In genomic region chr12:59283012-59283411, GRCh38 we compare ENCODE assay signal across 16 cellular contexts.
"Had no signal": no experiment of that assay in that cellular context is flagged by ENCODE, and none has a peak within 500 bp of the region (broad histone marks: within the 10 kb centered on the region; RNA-seq: fewer than 3 reads in every experiment).

No MANE protein-coding gene starts in this region.

- H3K36me3 ChIP-seq: gastroesophageal sphincter, prostate gland, tibial artery, uterus had no signal

- DNase-seq: activated CD4-positive, alpha-beta T cell treated with anti-CD3 and anti-CD28 coated beads, Interleukin-2, amount 10 ng/mL, durations not matched to agents 24 days and 14 days; activated CD4-positive, CD25-positive, alpha-beta regulatory T cell; activated CD8-positive, alpha-beta memory T cell treated with anti-CD3 and anti-CD28 coated beads, Interleukin-2, amount 50 U/mL, for 48 hours; activated gamma-delta T cell; activated T-cell treated with anti-CD3 and anti-CD28 coated beads, Interleukin-2, amount 50 U/mL, for 72 hours; amniotic stem cell; right cardiac atrium; stimulated activated CD4-positive, alpha-beta T cell treated with anti-CD3 and anti-CD28 coated beads, Interleukin-4, amount 100 ng/mL, for 24 hours; stimulated activated naive CD4-positive, alpha-beta T cell; tibial artery; uterus had no signal

- H3K27me3 Mint-ChIP-seq: activated CD4-positive, alpha-beta T cell treated with anti-CD3 and anti-CD28 coated beads, Interleukin-2, amount 10 ng/mL, durations not matched to agents 24 days and 14 days had no signal

- H3K4me1 Mint-ChIP-seq: activated CD4-positive, alpha-beta T cell treated with anti-CD3 and anti-CD28 coated beads, Interleukin-2, amount 10 ng/mL, durations not matched to agents 24 days and 14 days; nephron had no signal

- H3K4me1 ChIP-seq: gastroesophageal sphincter, prostate gland, tibial artery, uterus had no signal

- H3K4me3 ChIP-seq: gastroesophageal sphincter, prostate gland, skin epidermis, tibial artery, uterus had no signal

- H3K9me3 Mint-ChIP-seq: activated CD4-positive, alpha-beta T cell treated with anti-CD3 and anti-CD28 coated beads, Interleukin-2, amount 10 ng/mL, durations not matched to agents 24 days and 14 days; nephron had no signal

- H3K9me3 ChIP-seq: gastroesophageal sphincter, prostate gland, tibial artery, uterus had no signal

- H3K27ac Mint-ChIP-seq: activated CD4-positive, alpha-beta T cell treated with anti-CD3 and anti-CD28 coated beads, Interleukin-2, amount 10 ng/mL, durations not matched to agents 24 days and 14 days; activated naive CD8-positive, alpha-beta T cell; activated T-cell treated with anti-CD3 and anti-CD28 coated beads, Interleukin-2, amount 50 U/mL, for 72 hours; nephron had no signal

- ATAC-seq: activated T-cell treated with anti-CD3 and anti-CD28 coated beads, Interleukin-2, amount 50 U/mL, for 72 hours; gastroesophageal sphincter; right cardiac atrium had no signal

- H3K4me3 Mint-ChIP-seq: activated CD4-positive, alpha-beta T cell treated with anti-CD3 and anti-CD28 coated beads, Interleukin-2, amount 10 ng/mL, durations not matched to agents 24 days and 14 days; activated naive CD8-positive, alpha-beta T cell; activated T-cell treated with anti-CD3 and anti-CD28 coated beads, Interleukin-2, amount 50 U/mL, for 72 hours; nephron had no signal

- H3K27me3 ChIP-seq: gastroesophageal sphincter, tibial artery, uterus had no signal

- H3K36me3 Mint-ChIP-seq: activated naive CD8-positive, alpha-beta T cell had no signal

- H3K27ac ChIP-seq: gastroesophageal sphincter, prostate gland, skin epidermis, tibial artery, uterus had no signal
